Comparison of ENCODE assay signal across 1 cellular context in genomic region chr17:68457539-68458259, GRCh38.
TF ChIP-seq lines count a peak whose summit lies in the region.

No MANE protein-coding gene starts in this region.

TF ChIP-seq in K562, 482 proteins besides CTCF, POLR2A, EP300 and RAD21 (continued from another document and continues in another):
- TF ChIP-seq MGA (IDR thresholded peaks at IDR 0.05) (peak; percentile 47; the same call in 1 of the 2 replicates), EP400 (IDR thresholded peaks at IDR 0.05) (peak; percentile 73), POLR3G (IDR thresholded peaks at IDR 0.05; ENCODE audit: extremely low read depth, insufficient read length, insufficient replicate concordance) (no peak), BRD4 (IDR thresholded peaks at IDR 0.05) (no peak), CREB3 (tag; conservative IDR thresholded peaks at IDR 0.05; ENCODE audit: low read depth) (no peak), PTRF (tag; IDR thresholded peaks at IDR 0.05) (no peak), SP1 (CRISPR knock-in tag; IDR thresholded peaks at IDR 0.05) (peak; percentile 98), TEAD1 (CRISPR knock-in tag; IDR thresholded peaks at IDR 0.05) (peak; percentile 68 to 94; a peak in 3 of 4 replicates), MCM3 (IDR thresholded peaks at IDR 0.05) (no peak), TAF9B (IDR thresholded peaks at IDR 0.05; ENCODE audit: partially characterized antibody) (peak; percentile 76), GTF3C2 (IDR thresholded peaks at IDR 0.05; ENCODE audit: borderline replicate concordance, extremely low read depth, insufficient read length) (no peak), TRIM28 (IDR thresholded peaks at IDR 0.05) (0 out of 2 replicates have a peak, but pooled peaks have one; percentile 52), NBN (IDR thresholded peaks at IDR 0.05; ENCODE audit: low read depth) (no peak), ZNF644 (tag; IDR thresholded peaks at IDR 0.05; ENCODE audit: low read depth) (no peak), USF1 (CRISPR knock-in tag; IDR thresholded peaks at IDR 0.05) (peak; percentile 97), BDP1 (IDR thresholded peaks at IDR 0.05; ENCODE audit: insufficient read depth, insufficient read length) (no peak), TBL1XR1 (IDR thresholded peaks at IDR 0.05; ENCODE audit: low read length in 2 of 2) (peak; percentile 15 to 36; a peak in 2 of 4 replicates), NRF1 (conservative IDR thresholded peaks at IDR 0.05 in 1 of 2, IDR thresholded peaks at IDR 0.05 in 1 of 2) (peak; percentile 74 to 78), CHCHD3 (CRISPR knock-in tag; IDR thresholded peaks at IDR 0.05) (no peak), POU5F1 (IDR thresholded peaks at IDR 0.05; ENCODE audit: borderline replicate concordance, low read depth, low read length, partially characterized antibody) (no peak), HCFC1 (IDR thresholded peaks at IDR 0.05; ENCODE audit: low read depth, low read length) (peak; percentile 38; the same call in 1 of the 2 replicates), HNRNPH1 (optimal IDR thresholded peaks at IDR 0.05; ENCODE audit: low read depth, low read length) (no peak), HDAC2 (IDR thresholded peaks at IDR 0.05) (peak; percentile 38; the same call in 1 of the 2 replicates), JUNB (CRISPR knock-in tag; conservative IDR thresholded peaks at IDR 0.05) (no peak), ZFP36 (IDR thresholded peaks at IDR 0.05; ENCODE audit: low read depth, low read length, partially characterized antibody) (no peak), PRDM10 (IDR thresholded peaks at IDR 0.05; ENCODE audit: partially characterized antibody) (peak; percentile 50), VEZF1 (CRISPR knock-in tag; IDR thresholded peaks at IDR 0.05) (peak; percentile 92), SIN3A (IDR thresholded peaks at IDR 0.05; ENCODE audit: borderline replicate concordance in 2 of 2, control insufficient read depth in 1 of 2, low read depth in 2 of 2, low read length in 2 of 2) (peak; percentile 95; a peak in 3 of 4 replicates), IFI16 (CRISPR knock-in tag; IDR thresholded peaks at IDR 0.05) (no peak), SAFB2 (IDR thresholded peaks at IDR 0.05; ENCODE audit: borderline replicate concordance, low read depth, low read length, severe bottlenecking) (no peak), ETV6 (IDR thresholded peaks at IDR 0.05; ENCODE audit: borderline replicate concordance in 1 of 2, low read depth in 2 of 2, low read length in 1 of 2) (no peak), ETV6 (CRISPR knock-in tag; IDR thresholded peaks at IDR 0.05; ENCODE audit: borderline replicate concordance) (no peak), PBX2 (CRISPR knock-in tag; IDR thresholded peaks at IDR 0.05; ENCODE audit: low read depth) (no peak), PBX2 (tag; conservative IDR thresholded peaks at IDR 0.05; ENCODE audit: low read depth) (no peak), ZNF583 (CRISPR knock-in tag; IDR thresholded peaks at IDR 0.05) (no peak)
